23 cellular contexts compared by ENCODE assay signal in genomic region chr13:92197669-92198068, GRCh38.
"Had no signal": no experiment of that assay in that cellular context is flagged by ENCODE, and none has a peak within 500 bp of the region (broad histone marks: within the 10 kb centered on the region; RNA-seq: fewer than 3 reads in every experiment).

No MANE protein-coding gene starts in this region.

- H3K27ac ChIP-seq: body of pancreas, esophagus squamous epithelium, gastrocnemius medialis, transverse colon, uterus, WERI-Rb-1 had no signal

- H3K9me3 ChIP-seq: body of pancreas, esophagus squamous epithelium, gastrocnemius medialis, mucosa of descending colon, transverse colon, uterus had no signal

- H3K27ac Mint-ChIP-seq: activated naive CD8-positive, alpha-beta T cell; activated T-helper 1 cell treated with anti-CD3 and anti-CD28 coated beads, Interleukin-12 subunit alpha, Interleukin-12 subunit beta, Interleukin-2, Interleukin-4 antibody, amounts not matched to agents 30 ng/mL and 10 ng/mL and 1 ng/mL, durations not matched to agents 14 hours and 24 hours and 36 hours; effector memory CD8-positive, alpha-beta T cell; memory B cell; naive B cell; progenitor cell of endocrine pancreas had no signal

- H3K36me3 ChIP-seq: esophagus squamous epithelium, gastrocnemius medialis, transverse colon, uterus, WERI-Rb-1 had no signal

- H3K4me1 ChIP-seq: body of pancreas, esophagus squamous epithelium, gastrocnemius medialis, transverse colon, uterus had no signal

- H3K27me3 ChIP-seq: body of pancreas, esophagus squamous epithelium, gastrocnemius medialis, transverse colon, uterus had no signal

- H3K4me1 Mint-ChIP-seq: memory B cell, naive B cell, neural crest cell had no signal

- ATAC-seq: body of pancreas; effector memory CD8-positive, alpha-beta T cell; gastrocnemius medialis; left ventricle myocardium superior; mucosa of descending colon; stimulated activated naive CD8-positive, alpha-beta T cell treated with anti-CD3 and anti-CD28 coated beads, Interleukin-15, Interleukin-2, amounts not matched to agents 100 U/mL and 50 U/mL, for 24 hours had no signal

- H3K4me3 Mint-ChIP-seq: activated naive CD8-positive, alpha-beta T cell; activated T-helper 1 cell treated with anti-CD3 and anti-CD28 coated beads, Interleukin-12 subunit alpha, Interleukin-12 subunit beta, Interleukin-2, Interleukin-4 antibody, amounts not matched to agents 30 ng/mL and 10 ng/mL and 1 ng/mL, durations not matched to agents 14 hours and 24 hours and 36 hours; effector memory CD8-positive, alpha-beta T cell; memory B cell; naive B cell; neural crest cell had no signal

- H3K4me3 ChIP-seq: body of pancreas, esophagus squamous epithelium, gastrocnemius medialis, mucosa of descending colon, transverse colon, uterus had no signal

- H3K9me3 Mint-ChIP-seq: activated T-helper 1 cell treated with anti-CD3 and anti-CD28 coated beads, Interleukin-12 subunit alpha, Interleukin-12 subunit beta, Interleukin-2, Interleukin-4 antibody, amounts not matched to agents 30 ng/mL and 10 ng/mL and 1 ng/mL, durations not matched to agents 14 hours and 24 hours and 36 hours; memory B cell; neural crest cell had no signal

- H3K27me3 Mint-ChIP-seq: activated naive CD8-positive, alpha-beta T cell; effector memory CD8-positive, alpha-beta T cell; memory B cell; naive B cell; progenitor cell of endocrine pancreas had no signal

- H3K36me3 Mint-ChIP-seq: activated naive CD8-positive, alpha-beta T cell; memory B cell; naive B cell had no signal

- DNase-seq: activated CD4-positive, alpha-beta T cell treated with anti-CD3 and anti-CD28 coated beads for 1 hour; activated CD8-positive, alpha-beta memory T cell treated with anti-CD3 and anti-CD28 coated beads for 24 hours; activated gamma-delta T cell treated with Interleukin-2 at 50 U/mL for 16 hours; amniotic stem cell; body of pancreas; caudate nucleus; effector memory CD8-positive, alpha-beta T cell; esophagus squamous epithelium; gastrocnemius medialis; head of caudate nucleus; left ventricle myocardium superior; mucosa of descending colon; naive B cell; stimulated activated naive CD8-positive, alpha-beta T cell treated with anti-CD3 and anti-CD28 coated beads, Interleukin-15, Interleukin-2, amounts not matched to agents 100 U/mL and 50 U/mL, for 24 hours; substantia nigra; transverse colon; uterus; WERI-Rb-1 had no signal
